ENCODE assay signal across 2 cellular contexts in genomic region chr15:90667755-90668345, GRCh38.
A peak's percentile ranks its signal among the peaks of the same experiment; 100 is the strongest.
TF ChIP-seq lines count a peak whose summit lies in the region.

No MANE protein-coding gene starts in this region.

TF ChIP-seq in HEK293, 187 proteins besides CTCF, POLR2A, EP300 and RAD21:
- TF ChIP-seq ZNF362 (tag by site-specific recombination; IDR thresholded peaks at IDR 0.05): peak; percentile 55; the same call in 1 of the 2 replicates

TF ChIP-seq in GM12878, 131 proteins besides CTCF, POLR2A, EP300 and RAD21:
- TF ChIP-seq TAF1 (IDR thresholded peaks at IDR 0.05; ENCODE audit: borderline replicate concordance, low read depth, low read length) (0 out of 2 replicates have a peak, but pooled peaks have one; percentile 54), PAX5 (IDR thresholded peaks at IDR 0.05; ENCODE audit: borderline replicate concordance, low read depth, low read length) (peak; percentile 12; the same call in 1 of the 2 replicates), MLLT1 (IDR thresholded peaks at IDR 0.05) (0 out of 2 replicates have a peak, but pooled peaks have one; percentile 34), EED (IDR thresholded peaks at IDR 0.05; ENCODE audit: low read depth) (peak; percentile 46)
